ENCODE assay signal across 10 cellular contexts in genomic region chr19:18439025-18439909, GRCh38. TPM values are rescaled to one million over a fixed set of nuclear protein-coding genes. Genes with fewer than 3 reads are reported as not detected.
DNase-seq lines count a peak whose midpoint lies in the region; ATAC-seq and TF ChIP-seq lines count a peak whose summit lies in the region.
"Had no signal": no experiment of that assay in that cellular context is flagged by ENCODE, and none has a peak within 500 bp of the region (broad histone marks: within the 10 kb centered on the region; RNA-seq: fewer than 3 reads in every experiment).

No MANE protein-coding gene starts in this region.

- TF ChIP-seq CTCF in dorsolateral prefrontal cortex (IDR thresholded peaks at IDR 0.05 in 54 of 56, conservative IDR thresholded peaks at IDR 0.05 in 2 of 56; ENCODE audit: low read depth in 1 of 56, partially characterized antibody in 56 of 56), result no peak

- peaks cover 26 to 61% (median 26%) of the 10 kb centered on the region in 3 donors for H3K4me1 Mint-ChIP-seq in CD8-positive, alpha-beta memory T cell

- H3K27me3 Mint-ChIP-seq in CD8-positive, alpha-beta memory T cell, result peaks cover 0 to 9% of the 10 kb centered on the region in 2 donors

- intact Hi-C loops in dorsolateral prefrontal cortex (cut with DNase I), result no loop called here
- intact Hi-C loops in aorta (cut with DNase I), result no loop called here

- DNase-seq in CD8-positive, alpha-beta memory T cell, result no peak
- DNase-seq in NAMALWA (ENCODE audit: low spot score) (peak; percentile 70), dorsolateral prefrontal cortex (no peak), aorta (no peak), COR-L47 (lab: John Stamatoyannopoulos, UW) (no peak)
- DNase-seq in stimulated activated CD4-positive, alpha-beta T cell treated with anti-CD3 and anti-CD28 coated beads, Interleukin-12 subunit alpha, Interleukin-12 subunit beta, amount 100 ng/mL, for 4 hours, result no peak

- no peaks in the 10 kb centered on the region for H3K9me3 ChIP-seq in CD8-positive, alpha-beta memory T cell (ENCODE audit: low read length)
- H3K9me3 ChIP-seq in neuron (ENCODE audit: low read length), result no peaks in the 10 kb centered on the region
- H3K9me3 ChIP-seq in aorta (ENCODE audit: control insufficient read depth, low read length), result no peaks in the 10 kb centered on the region

- ATAC-seq in aorta (ENCODE audit: low FRiP score) (no peak), GM21423 (IDR thresholded peaks at IDR 0.05; ENCODE audit: unreplicated experiment) (no peak)

- peaks cover 2 to 27% (median 4%) of the 10 kb centered on the region in 3 donors for H3K36me3 Mint-ChIP-seq in CD8-positive, alpha-beta memory T cell

- peak overlapping the region; percentile 24 for H2AFZ ChIP-seq in neuron (ENCODE audit: low read depth, low read length)

- peak overlapping the region in 7 of 8 donors; percentile 52 to 91 (median 76) for H3K27ac Mint-ChIP-seq in CD8-positive, alpha-beta memory T cell

- no peak overlapping the region for H3K4me3 ChIP-seq in CD8-positive, alpha-beta memory T cell (ENCODE audit: low read length)
- H3K4me3 ChIP-seq in dorsolateral prefrontal cortex, result peak overlapping the region in 1 of 59 donors; percentile 64
- H3K4me3 ChIP-seq in neuron (ENCODE audit: low read length), result peak overlapping the region; percentile 83
- no peak overlapping the region for H3K4me3 ChIP-seq in aorta (ENCODE audit: low read length in 2 of 2)

- no peaks in the 10 kb centered on the region for H3K27me3 ChIP-seq in CD8-positive, alpha-beta memory T cell (ENCODE audit: insufficient read depth, low read length, poor library complexity, severe bottlenecking)
- H3K27me3 ChIP-seq in dorsolateral prefrontal cortex, result peaks cover 0 to 15% (median 0%) of the 10 kb centered on the region in 45 donors
- no peaks in the 10 kb centered on the region for H3K27me3 ChIP-seq in neuron (ENCODE audit: insufficient read depth, low read length)
- H3K27me3 ChIP-seq in aorta (ENCODE audit: control insufficient read depth in 1 of 2, insufficient read depth in 2 of 2, low read length in 1 of 2), result no peaks in the 10 kb centered on the region

- POLR2A ChIA-PET in CD8-positive, alpha-beta memory T cell (lab: Charles Lee), result interaction anchor here (1.7 to 2.3 kb wide), 2 partner anchors 10 to 20 kb away, joined by 7 to 10 read pairs; partner anchors contain the start of gene SSBP4

- peaks cover 0 to 4% (median 2%) of the 10 kb centered on the region in 5 donors for H3K9me3 Mint-ChIP-seq in CD8-positive, alpha-beta memory T cell

- H3K4me3 Mint-ChIP-seq in CD8-positive, alpha-beta memory T cell, result peak overlapping the region; percentile 15 to 87 (median 54)

- H3K4me1 ChIP-seq in CD8-positive, alpha-beta memory T cell (ENCODE audit: insufficient read depth, low read length), result peaks cover 25% of the 10 kb centered on the region
- H3K4me1 ChIP-seq in neuron (ENCODE audit: insufficient read depth, low read length) (peaks cover 43% of the 10 kb centered on the region), aorta (ENCODE audit: control insufficient read depth in 1 of 2, insufficient read depth in 2 of 2, low read length in 2 of 2) (no peaks in the 10 kb centered on the region)

- peak overlapping the region; percentile 67 for H3K27ac ChIP-seq in CD8-positive, alpha-beta memory T cell (ENCODE audit: low read depth, low read length)
- H3K27ac ChIP-seq in dorsolateral prefrontal cortex (peak overlapping the region in 36 of 59 donors; percentile 2 to 84 (median 46)), aorta (ENCODE audit: low read depth in 1 of 2, low read length in 2 of 2) (peak overlapping the region in 1 of 2 donors; percentile 58)
- H3K27ac ChIP-seq: KMS-11 had no signal

- H3K36me3 ChIP-seq in CD8-positive, alpha-beta memory T cell (ENCODE audit: insufficient read depth, low read length), result peaks cover 6% of the 10 kb centered on the region
- H3K36me3 ChIP-seq in neuron (ENCODE audit: insufficient read depth, low read length), result peaks cover 27% of the 10 kb centered on the region
- H3K36me3 ChIP-seq in aorta (ENCODE audit: control insufficient read depth in 1 of 2, insufficient read depth in 2 of 2, low read length in 1 of 2), result peaks cover 0 to 2% of the 10 kb centered on the region in 2 donors

- WGBS in aorta, 2 donors, result 60 to 64% methylated on average over 13 of the region's 13 CpGs

- CTCF ChIA-PET in CD8-positive, alpha-beta memory T cell (lab: Charles Lee), result interaction anchor here (1.0 to 2.5 kb wide), 7 partner anchors 11 to 150 kb away, joined by 3 to 11 read pairs (median 3); partner anchors contain the start of genes REX1BD and SSBP4

RNA-seq across cellular contexts. Expression of gene ISYNA1, which starts 1.3 kb away (rescaled TPM):
- total RNA-seq in CD8-positive, alpha-beta memory T cell, result 10 to 100 TPM; 18.2 to 20.3 TPM
- polyA plus RNA-seq in CD8-positive, alpha-beta memory T cell, result 33.2 TPM
- total RNA-seq in dorsolateral prefrontal cortex (100 to 1,000 TPM in 1 of 120 experiments, 10 to 100 TPM in 118, 1 to 10 TPM in 1; 7.4 to 118 (median 26.3) TPM), aorta (10 to 100 TPM; 42.1 to 86.5 TPM)
- 100 to 1,000 TPM in 1 of 2 donors, 10 to 100 TPM in 1; 56.0 to 535 TPM for polyA plus RNA-seq in aorta

RNA-seq across cellular contexts. Expression of gene SSBP4, which starts 20.1 kb away (rescaled TPM):
- 100 to 1,000 TPM; 111 to 131 TPM for total RNA-seq in CD8-positive, alpha-beta memory T cell
- 108 TPM for polyA plus RNA-seq in CD8-positive, alpha-beta memory T cell
- 100 to 1,000 TPM in 39 of 120 experiments, 10 to 100 TPM in 81; 42.5 to 168 (median 93.8) TPM for total RNA-seq in dorsolateral prefrontal cortex
- 10 to 100 TPM; 51.4 to 89.4 TPM for total RNA-seq in aorta
- 100 to 1,000 TPM in 1 of 2 donors, 10 to 100 TPM in 1; 40.6 to 150 TPM for polyA plus RNA-seq in aorta

RNA-seq across cellular contexts. Expression of gene LRRC25, which starts 41.8 kb away (rescaled TPM):
- under 1 TPM; 0.26 to 0.31 TPM for total RNA-seq in CD8-positive, alpha-beta memory T cell
- polyA plus RNA-seq in CD8-positive, alpha-beta memory T cell, result not detected
- 10 to 100 TPM in 1 of 120 experiments, 1 to 10 TPM in 99, under 1 TPM in 19, not detected in 1; 0.44 to 11.8 (median 1.8) TPM for total RNA-seq in dorsolateral prefrontal cortex
- total RNA-seq in aorta, result 10 to 100 TPM in 1 of 2 donors, 1 to 10 TPM in 1; 7.7 to 15.6 TPM
- 1 to 10 TPM; 2.2 to 7.4 TPM for polyA plus RNA-seq in aorta

RNA-seq across cellular contexts. Expression of gene GDF15, which starts 53.3 kb away (rescaled TPM):
- total RNA-seq in CD8-positive, alpha-beta memory T cell, result under 1 TPM; 0.28 to 0.29 TPM
- not detected for polyA plus RNA-seq in CD8-positive, alpha-beta memory T cell
- total RNA-seq in dorsolateral prefrontal cortex (1 to 10 TPM in 56 of 120 experiments, under 1 TPM in 35, not detected in 29; 0.43 to 7.1 (median 1.2) TPM), aorta (1 to 10 TPM; 4.2 to 9.8 TPM)
- polyA plus RNA-seq in aorta, result 1 to 10 TPM; 2.8 to 3.2 TPM
- total RNA-seq: frontal cortex had no signal
